In genomic region chr2:44745460-44745859, GRCh38 we compare ENCODE assay signal across 19 cellular contexts.
"Had no signal": no experiment of that assay in that cellular context is flagged by ENCODE, and none has a peak within 500 bp of the region (broad histone marks: within the 10 kb centered on the region; RNA-seq: fewer than 3 reads in every experiment).

No MANE protein-coding gene starts in this region.

- ATAC-seq: effector memory CD8-positive, alpha-beta T cell; gastrocnemius medialis; heart right ventricle; left lobe of liver; upper lobe of right lung had no signal

- H3K27ac ChIP-seq: epithelial cell of prostate, gastrocnemius medialis, stomach, thoracic aorta, upper lobe of right lung had no signal

- H3K9me3 ChIP-seq: gastrocnemius medialis, stomach, thoracic aorta, upper lobe of right lung had no signal

- FAIRE-seq: astrocyte, bronchial epithelial cell, islet of Langerhans had no signal

- H3K4me1 Mint-ChIP-seq: activated naive CD4-positive, alpha-beta T cell treated with anti-CD3 and anti-CD28 coated beads, Interleukin-2, amount 10 ng/mL, durations not matched to agents 7 days and 5 days; naive B cell had no signal

- H3K4me3 Mint-ChIP-seq: activated naive CD4-positive, alpha-beta T cell treated with anti-CD3 and anti-CD28 coated beads, Interleukin-2, amount 10 ng/mL, durations not matched to agents 7 days and 5 days; dendritic cell treated with granulocyte-macrophage colony-stimulating factor and Interleukin-4, amounts not matched to agents 40 ng/mL and 50 ng/mL, for 4 days; effector memory CD8-positive, alpha-beta T cell; naive B cell had no signal

- H3K36me3 ChIP-seq: gastrocnemius medialis, heart right ventricle, stomach, thoracic aorta, upper lobe of right lung had no signal

- H3K9me3 Mint-ChIP-seq: activated naive CD4-positive, alpha-beta T cell treated with anti-CD3 and anti-CD28 coated beads, Interleukin-2, amount 10 ng/mL, durations not matched to agents 7 days and 5 days; dendritic cell treated with granulocyte-macrophage colony-stimulating factor and Interleukin-4, amounts not matched to agents 40 ng/mL and 50 ng/mL, for 4 days; effector memory CD8-positive, alpha-beta T cell; naive B cell had no signal

- H3K4me3 ChIP-seq: heart right ventricle, stomach, thoracic aorta, upper lobe of right lung had no signal

- H3K27me3 ChIP-seq: gastrocnemius medialis, heart right ventricle, stomach, upper lobe of right lung had no signal

- H3K27me3 Mint-ChIP-seq: activated naive CD4-positive, alpha-beta T cell treated with anti-CD3 and anti-CD28 coated beads, Interleukin-2, amount 10 ng/mL, durations not matched to agents 7 days and 5 days; dendritic cell treated with granulocyte-macrophage colony-stimulating factor and Interleukin-4, amounts not matched to agents 40 ng/mL and 50 ng/mL, for 4 days; effector memory CD8-positive, alpha-beta T cell; naive B cell had no signal

- H3K36me3 Mint-ChIP-seq: activated naive CD4-positive, alpha-beta T cell treated with anti-CD3 and anti-CD28 coated beads, Interleukin-2, amount 10 ng/mL, durations not matched to agents 7 days and 5 days had no signal

- H3K4me1 ChIP-seq: upper lobe of right lung had no signal

- DNase-seq: activated CD4-positive, alpha-beta T cell treated with anti-CD3 and anti-CD28 coated beads, Interleukin-2, amount 50 U/mL, for 4 hours; activated CD4-positive, CD25-positive, alpha-beta regulatory T cell treated with anti-CD3 and anti-CD28 coated beads, Interleukin-2, amount 50 U/mL, for 72 hours; activated naive CD4-positive, alpha-beta T cell treated with anti-CD3 and anti-CD28 coated beads, Interleukin-2, amount 10 ng/mL, durations not matched to agents 7 days and 5 days; effector memory CD8-positive, alpha-beta T cell; gastrocnemius medialis; heart right ventricle; mammary epithelial cell; naive B cell; stimulated activated CD4-positive, alpha-beta T cell treated with anti-CD3 and anti-CD28 coated beads, Interleukin-12 subunit alpha, Interleukin-12 subunit beta, amount 100 ng/mL, for 4 hours; stimulated activated CD4-positive, alpha-beta T cell treated with anti-CD3 and anti-CD28 coated beads, Interleukin-2, amount 100 ng/mL, for 24 hours; stomach; upper lobe of right lung had no signal

- H3K27ac Mint-ChIP-seq: activated naive CD4-positive, alpha-beta T cell treated with anti-CD3 and anti-CD28 coated beads, Interleukin-2, amount 10 ng/mL, durations not matched to agents 7 days and 5 days; dendritic cell treated with granulocyte-macrophage colony-stimulating factor and Interleukin-4, amounts not matched to agents 40 ng/mL and 50 ng/mL, for 4 days; effector memory CD8-positive, alpha-beta T cell had no signal
